ENCODE assay signal across 15 cellular contexts in genomic region chr7:78279035-78279434, GRCh38.
DNase-seq lines count a peak whose midpoint lies in the region; ATAC-seq and TF ChIP-seq lines count a peak whose summit lies in the region.
"Had no signal": no experiment of that assay in that cellular context is flagged by ENCODE, and none has a peak within 500 bp of the region (broad histone marks: within the 10 kb centered on the region; RNA-seq: fewer than 3 reads in every experiment).

No MANE protein-coding gene starts in this region.

- peaks cover 0 to 6% of the 10 kb centered on the region in 2 donors for H3K9me3 Mint-ChIP-seq in stimulated activated naive CD8-positive, alpha-beta T cell treated with anti-CD3 and anti-CD28 coated beads, Interleukin-15, amount 100 ng/mL, for 72 hours
- H3K9me3 Mint-ChIP-seq in type B pancreatic cell, result no peaks in the 10 kb centered on the region
- H3K9me3 Mint-ChIP-seq: activated naive CD4-positive, alpha-beta T cell treated with anti-CD3 and anti-CD28 coated beads, Interleukin-2, amount 50 U/mL, for 24 hours; T-helper 2 cell treated with Interferon-gamma antibody and Interleukin-4, amounts not matched to agents 5 μg/mL and 100 μg/mL, for 36 hours had no signal

- no peaks in the 10 kb centered on the region for H3K9me3 ChIP-seq in mammary epithelial cell (replicated peaks; ENCODE audit: insufficient read depth, low read length)
- H3K9me3 ChIP-seq: right atrium auricular region, tibial nerve had no signal

- CTCF ChIA-PET in mammary epithelial cell (lab: Charles Lee; ENCODE audit: low non-redundant PET), result no interaction called here

- H4K20me1 ChIP-seq in mammary epithelial cell (ENCODE audit: insufficient read depth, low read length), result no peaks in the 10 kb centered on the region

- no peak overlapping the region for H3K27ac Mint-ChIP-seq in stimulated activated naive CD8-positive, alpha-beta T cell treated with anti-CD3 and anti-CD28 coated beads, Interleukin-15, amount 100 ng/mL, for 72 hours
- H3K27ac Mint-ChIP-seq in type B pancreatic cell, result no peak overlapping the region
- H3K27ac Mint-ChIP-seq: activated naive CD4-positive, alpha-beta T cell treated with anti-CD3 and anti-CD28 coated beads, Interleukin-2, amount 50 U/mL, for 24 hours; CD14-positive monocyte; T-helper 2 cell treated with Interferon-gamma antibody and Interleukin-4, amounts not matched to agents 5 μg/mL and 100 μg/mL, for 36 hours had no signal

- intact Hi-C loops in mammary epithelial cell (cut with micrococcal nuclease), result no loop called here

- no TSS peak for BruUV-seq in mammary epithelial cell (replicated peaks; lab: Mats Ljungman, UMichigan)

- no peak overlapping the region for H2AFZ ChIP-seq in mammary epithelial cell (ENCODE audit: low read depth, low read length)

- no peak overlapping the region for H3K27ac ChIP-seq in mammary epithelial cell (ENCODE audit: insufficient read depth, low read depth, low read length)
- H3K27ac ChIP-seq: right atrium auricular region, tibial nerve had no signal

- H3K4me3 Mint-ChIP-seq in stimulated activated naive CD8-positive, alpha-beta T cell treated with anti-CD3 and anti-CD28 coated beads, Interleukin-15, amount 100 ng/mL, for 72 hours, result no peak overlapping the region
- H3K4me3 Mint-ChIP-seq in type B pancreatic cell, result no peak overlapping the region
- H3K4me3 Mint-ChIP-seq: activated naive CD4-positive, alpha-beta T cell treated with anti-CD3 and anti-CD28 coated beads, Interleukin-2, amount 50 U/mL, for 24 hours; CD14-positive monocyte; T-helper 2 cell treated with Interferon-gamma antibody and Interleukin-4, amounts not matched to agents 5 μg/mL and 100 μg/mL, for 36 hours had no signal

- no peaks in the 10 kb centered on the region for H3K4me1 Mint-ChIP-seq in stimulated activated naive CD8-positive, alpha-beta T cell treated with anti-CD3 and anti-CD28 coated beads, Interleukin-15, amount 100 ng/mL, for 72 hours
- H3K4me1 Mint-ChIP-seq in type B pancreatic cell (ENCODE audit: unreplicated experiment), result no peaks in the 10 kb centered on the region
- H3K4me1 Mint-ChIP-seq: activated naive CD4-positive, alpha-beta T cell treated with anti-CD3 and anti-CD28 coated beads, Interleukin-2, amount 50 U/mL, for 24 hours; CD14-positive monocyte had no signal

- dilution Hi-C loops in mammary epithelial cell (cut with HindIII; ENCODE audit: low sequenced_read_pairs), result no loop called here

- H3K4me2 ChIP-seq in mammary epithelial cell (ENCODE audit: insufficient read depth, low read depth, low read length), result no peak overlapping the region

- WGBS in mammary epithelial cell (ENCODE audit: low coverage, missing lambda C conversion rate), result 57% methylated on average over 4 of the region's 4 CpGs

- no peak overlapping the region for H3K9ac ChIP-seq in mammary epithelial cell (ENCODE audit: insufficient read depth, low read length)

- TF ChIP-seq CTCF in AG09319 (IDR thresholded peaks at IDR 0.05; ENCODE audit: low read depth, low read length), result no peak
- no peak for TF ChIP-seq CTCF in mammary epithelial cell (conservative IDR thresholded peaks at IDR 0.05 in 1 of 2, IDR thresholded peaks at IDR 0.05 in 1 of 2; ENCODE audit: extremely low read depth in 1 of 2, insufficient read depth in 1 of 2, low read depth in 1 of 2, low read length in 2 of 2)
- no peak for TF ChIP-seq CTCF in type B pancreatic cell (conservative IDR thresholded peaks at IDR 0.05)

- ATAC-seq in stimulated activated naive CD8-positive, alpha-beta T cell treated with anti-CD3 and anti-CD28 coated beads, Interleukin-15, amount 100 ng/mL, for 72 hours, result no peak
- no peak for ATAC-seq in GM21529 (IDR thresholded peaks at IDR 0.05; ENCODE audit: unreplicated experiment)
- ATAC-seq: HepG2 had no signal

- H3K36me3 Mint-ChIP-seq in type B pancreatic cell, result no peaks in the 10 kb centered on the region
- H3K36me3 Mint-ChIP-seq: activated naive CD4-positive, alpha-beta T cell treated with anti-CD3 and anti-CD28 coated beads, Interleukin-2, amount 50 U/mL, for 24 hours; CD14-positive monocyte had no signal

- H3K79me2 ChIP-seq in mammary epithelial cell (ENCODE audit: insufficient read depth, low read length), result no peaks in the 10 kb centered on the region

- no peaks in the 10 kb centered on the region for H3K27me3 Mint-ChIP-seq in stimulated activated naive CD8-positive, alpha-beta T cell treated with anti-CD3 and anti-CD28 coated beads, Interleukin-15, amount 100 ng/mL, for 72 hours
- H3K27me3 Mint-ChIP-seq in type B pancreatic cell, result no peaks in the 10 kb centered on the region

- no peaks in the 10 kb centered on the region for H3K36me3 ChIP-seq in mammary epithelial cell (ENCODE audit: insufficient read depth, low read length)
- H3K36me3 ChIP-seq: right atrium auricular region, tibial nerve had no signal

- H3K4me3 ChIP-seq in mammary epithelial cell (replicated peaks in 1 of 3; ENCODE audit: insufficient read depth in 1 of 3, low read depth in 2 of 3, low read length in 3 of 3), result no peak overlapping the region
- H3K4me3 ChIP-seq: right atrium auricular region, tibial nerve had no signal

- peaks cover 5% of the 10 kb centered on the region for H3K4me1 ChIP-seq in mammary epithelial cell (ENCODE audit: insufficient read depth, low read length)
- H3K4me1 ChIP-seq: right atrium auricular region, tibial nerve had no signal

- in situ Hi-C loops in mammary epithelial cell (cut with MboI; ENCODE audit: low sequenced_read_pairs in 2 of 2), result no loop called here

- peak; percentile 18 for DNase-seq in AG09319 (ENCODE audit: extremely low read depth, low read depth)
- peak; percentile 96 for DNase-seq in LHCN-M2 (ENCODE audit: low read depth)
- DNase-seq in mammary epithelial cell, result peak; percentile 43
- peak; percentile 87 for DNase-seq in kidney tubule cell (ENCODE audit: low spot score)
- DNase-seq in activated CD4-positive, CD25-positive, alpha-beta regulatory T cell (lab: John Stamatoyannopoulos, UW), result no peak
- DNase-seq in stimulated activated naive CD8-positive, alpha-beta T cell treated with anti-CD3 and anti-CD28 coated beads, Interleukin-15, amount 100 ng/mL, for 72 hours, result no peak
- no peak for DNase-seq in type B pancreatic cell (ENCODE audit: extremely low spot score, unreplicated experiment)
- DNase-seq: NCI-H187 treated with DMSO at 0.1 percent for 48 hours had no signal

- no peaks in the 10 kb centered on the region for H3K27me3 ChIP-seq in mammary epithelial cell (ENCODE audit: insufficient read depth, low read length)
- H3K27me3 ChIP-seq: right atrium auricular region had no signal

Comparison
In these comparisons a context has a peak if more than half of its experiments do, and no peak if none do; other contexts are left out.
1. DNase-seq: peak in AG09319 (single experiment), LHCN-M2 (single experiment), mammary epithelial cell (single experiment) and kidney tubule cell (single experiment); none in activated CD4-positive, CD25-positive, alpha-beta regulatory T cell (0 of 4), stimulated activated naive CD8-positive, alpha-beta T cell treated with anti-CD3 and anti-CD28 coated beads, Interleukin-15, amount 100 ng/mL, for 72 hours (0 of 2) and type B pancreatic cell (single experiment).